ENCODE assay signal across 8 cellular contexts in the genomic region with DNA sequence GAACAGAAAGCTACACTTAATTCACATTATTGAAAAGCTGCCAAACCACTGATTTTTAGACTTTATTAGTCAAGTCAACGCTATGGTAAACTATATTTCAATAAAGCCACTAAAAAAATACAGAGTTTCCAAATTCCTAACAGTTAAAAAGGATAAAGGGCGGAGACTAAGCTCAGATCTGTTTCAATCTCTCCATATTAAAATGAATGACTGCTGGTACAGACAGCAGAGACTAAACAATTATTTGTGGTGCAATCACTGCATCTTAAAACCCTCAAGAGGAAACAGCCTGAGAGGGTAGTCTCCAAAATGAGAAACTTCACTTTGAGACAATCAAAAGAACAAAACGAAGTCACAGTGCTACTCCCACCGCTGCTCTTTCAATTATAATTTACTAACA. TPM values are rescaled to one million over a fixed set of nuclear protein-coding genes. Genes with fewer than 3 reads are reported as not detected.
DNase-seq lines count a peak whose midpoint lies in the region; ATAC-seq and TF ChIP-seq lines count a peak whose summit lies in the region.

No MANE protein-coding gene starts in this region.

- ATAC-seq in GM19023 (IDR thresholded peaks at IDR 0.05; ENCODE audit: unreplicated experiment), result no peak

- H3K27ac ChIP-seq in WERI-Rb-1 (peak overlapping the region; percentile 94), smooth muscle cell (ENCODE audit: low read depth) (peak overlapping the region; percentile 67)

- H3K36me3 ChIP-seq in WERI-Rb-1 (peaks cover 4% of the 10 kb centered on the region), smooth muscle cell (ENCODE audit: low read depth) (no peaks in the 10 kb centered on the region)

- peaks cover 56% of the 10 kb centered on the region for H4K20me1 ChIP-seq in smooth muscle cell (ENCODE audit: low read depth)

- H3K4me3 ChIP-seq in HFF-Myc (replicated peaks; ENCODE audit: low read depth, low read length), result peak overlapping the region; percentile 75
- H3K4me3 ChIP-seq in WERI-Rb-1 (ENCODE audit: low read depth, low read length), result peak overlapping the region; percentile 98
- H3K4me3 ChIP-seq in smooth muscle cell, result peak overlapping the region; percentile 76

- 3% methylated on average over 4 of the region's 4 CpGs for WGBS in smooth muscle cell (ENCODE audit: low lambda C conversion rate)

- H3K9me3 ChIP-seq in WERI-Rb-1 (ENCODE audit: severe bottlenecking) (no peaks in the 10 kb centered on the region), smooth muscle cell (replicated peaks; ENCODE audit: low read depth) (no peaks in the 10 kb centered on the region)

- peak overlapping the region; percentile 69 for H3K9ac ChIP-seq in smooth muscle cell (ENCODE audit: low read depth)

- H2AFZ ChIP-seq in smooth muscle cell (ENCODE audit: low read depth), result no peak overlapping the region

- H3K4me2 ChIP-seq in smooth muscle cell, result peak overlapping the region; percentile 96

- H3F3A ChIP-seq in smooth muscle cell (ENCODE audit: low read depth), result peaks cover 17% of the 10 kb centered on the region

- no peak for DNase-seq in HFF-Myc (ENCODE audit: extremely low read depth, low read depth)
- no peak for DNase-seq in WERI-Rb-1
- peak; percentile 16 for DNase-seq in hepatic stellate cell (ENCODE audit: low spot score)
- DNase-seq in smooth muscle cell (lab: John Stamatoyannopoulos, UW; ENCODE audit: unreplicated experiment), result no peak
- DNase-seq in HT-29 (ENCODE audit: low spot score), result no peak
- DNase-seq in GM19240 (ENCODE audit: insufficient read length, low spot score), result no peak
- no peak for DNase-seq in GDM1 (lab: John Stamatoyannopoulos, UW)

- peaks cover 59% of the 10 kb centered on the region for H3K79me2 ChIP-seq in smooth muscle cell (ENCODE audit: low read depth)

- no peak for TF ChIP-seq CTCF in HFF-Myc (IDR thresholded peaks at IDR 0.05; ENCODE audit: low read depth, low read length, missing control alignments)
- TF ChIP-seq CTCF in WERI-Rb-1 (IDR thresholded peaks at IDR 0.05; ENCODE audit: low read depth, low read length), result no peak
- no peak for TF ChIP-seq CTCF in smooth muscle cell (IDR thresholded peaks at IDR 0.05; ENCODE audit: borderline replicate concordance, insufficient read depth, poor library complexity, severe bottlenecking)

- H3K27me3 ChIP-seq in WERI-Rb-1 (ENCODE audit: insufficient read depth, low read depth, severe bottlenecking) (no peaks in the 10 kb centered on the region), smooth muscle cell (ENCODE audit: low read depth) (no peaks in the 10 kb centered on the region)

- peaks cover 30% of the 10 kb centered on the region for H3K4me1 ChIP-seq in smooth muscle cell (ENCODE audit: low read depth)

RNA-seq across cellular contexts. Expression of gene UBP1, which starts 1.3 kb away (rescaled TPM):
- total RNA-seq in smooth muscle cell, result 50.9 and 69.6 TPM in 2 replicates
- polyA plus RNA-seq in smooth muscle cell, result 18.4 and 22.1 TPM in 2 replicates
- 23.7 and 23.8 TPM in 2 replicates for total RNA-seq in HT-29 (2014; rRNA removed; shearing (Covaris generic))
